ENCODE assay signal across 27 cellular contexts in the genomic region with DNA sequence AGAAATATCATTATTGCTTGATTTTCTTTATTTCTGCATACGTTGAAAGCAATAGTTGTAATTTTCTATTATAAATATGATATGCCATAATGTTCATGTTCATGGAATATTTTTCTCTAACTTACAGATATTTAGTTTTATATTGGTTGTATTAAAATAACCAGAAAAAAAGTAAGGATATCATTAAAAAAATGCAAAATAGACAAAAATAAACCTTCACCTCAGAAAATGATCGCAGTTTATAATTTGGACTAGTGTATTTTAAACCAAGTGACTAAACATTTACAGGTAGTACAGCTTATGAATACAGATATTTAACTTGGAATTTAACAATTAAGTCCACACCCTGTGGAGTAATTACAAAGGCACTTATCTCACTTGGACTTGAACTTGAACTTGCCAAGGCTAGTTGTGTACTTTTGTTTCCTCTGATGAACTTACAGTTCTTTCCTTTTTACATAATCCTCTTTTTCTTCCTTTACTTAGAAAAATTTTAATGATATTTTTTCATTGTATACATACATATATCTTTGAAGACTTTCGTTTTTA.
A peak's percentile ranks its signal among the peaks of the same experiment; 100 is the strongest.
DNase-seq lines count a peak whose midpoint lies in the region; ATAC-seq, FAIRE-seq and TF ChIP-seq lines count a peak whose summit lies in the region.
"Had no signal": no experiment of that assay in that cellular context is flagged by ENCODE, and none has a peak within 500 bp of the region (broad histone marks: within the 10 kb centered on the region; RNA-seq: fewer than 3 reads in every experiment).

No MANE protein-coding gene starts in this region.

- H3K36me3 Mint-ChIP-seq in nephron progenitor cell (ENCODE audit: low read depth), result no peaks in the 10 kb centered on the region
- peaks cover 0 to 4% (median 0%) of the 10 kb centered on the region in 3 donors for H3K36me3 Mint-ChIP-seq in immature natural killer cell
- H3K36me3 Mint-ChIP-seq: CD8-positive, alpha-beta T cell had no signal

- no peak for TF ChIP-seq POLR2A in GM12878 (IDR thresholded peaks at IDR 0.05; ENCODE audit: low read depth, low read length)
- no peak for TF ChIP-seq POLR2A in gastrocnemius medialis (IDR thresholded peaks at IDR 0.05)

- CTCF ChIA-PET in GM12878 (lab: Yijun Ruan, JAX), result interaction anchor here (0.8 to 12.4 kb wide), 51 partner anchors 8 to 340 kb away, joined by 3 to 415 read pairs (median 9); no protein-coding TSS in a partner anchor

- no peak for DNase-seq in GM18507 (ENCODE audit: extremely low spot score, insufficient read length, low read depth)
- no peak for DNase-seq in GM12878 (ENCODE audit: low read depth, low spot score)
- DNase-seq in keratinocyte (ENCODE audit: low read depth, low spot score), result no peak
- no peak for DNase-seq in gastrocnemius medialis
- DNase-seq in nephron progenitor cell, result no peak
- no peak for DNase-seq in aorta
- no peak for DNase-seq in immature natural killer cell
- DNase-seq: Caco-2; CD8-positive, alpha-beta T cell; NCI-H1048; NCI-H187; NCI-H2081 treated with DMSO at 0.1 percent for 48 hours; NCI-H524; NCI-H82; NK-92 treated with Interleukin-12 subunit alpha and Interleukin-12 subunit beta, amount 100 ng/mL, for 24 hours; SHP77; T-helper 1 cell had no signal

- H3K79me2 ChIP-seq in GM12878 (ENCODE audit: control insufficient read depth, insufficient read depth, low read length) (no peaks in the 10 kb centered on the region), keratinocyte (ENCODE audit: control insufficient read depth, insufficient read depth, low read length) (no peaks in the 10 kb centered on the region)

- H3K36me3 ChIP-seq in GM12878 (ENCODE audit: control insufficient read depth in 2 of 2, insufficient read depth in 2 of 2, low read length in 1 of 2), result no peaks in the 10 kb centered on the region
- H3K36me3 ChIP-seq in keratinocyte (ENCODE audit: control insufficient read depth in 2 of 2, extremely low read depth in 1 of 2, insufficient read depth in 2 of 2, low read length in 2 of 2), result no peaks in the 10 kb centered on the region
- no peaks in the 10 kb centered on the region for H3K36me3 ChIP-seq in gastrocnemius medialis
- H3K36me3 ChIP-seq in aorta (ENCODE audit: control insufficient read depth in 1 of 2, insufficient read depth in 2 of 2, low read length in 1 of 2), result no peaks in the 10 kb centered on the region

- no peaks in the 10 kb centered on the region for H3K9me1 ChIP-seq in keratinocyte (ENCODE audit: control insufficient read depth, extremely low read depth, insufficient read depth, low read length)

- H3K4me1 ChIP-seq in GM12878 (ENCODE audit: control insufficient read depth, insufficient read depth, low read length) (no peaks in the 10 kb centered on the region), keratinocyte (ENCODE audit: control insufficient read depth, extremely low read depth, insufficient read depth, low read length) (peaks cover 6% of the 10 kb centered on the region), gastrocnemius medialis (peaks cover 23% of the 10 kb centered on the region in 2 donors), aorta (ENCODE audit: control insufficient read depth in 1 of 2, insufficient read depth in 2 of 2, low read length in 2 of 2) (no peaks in the 10 kb centered on the region)
- H3K4me1 ChIP-seq: Caco-2 had no signal

- TF ChIP-seq CTCF in GM12878 (IDR thresholded peaks at IDR 0.05 in 2 of 3, conservative IDR thresholded peaks at IDR 0.05 in 1 of 3; ENCODE audit: control insufficient read depth in 2 of 3, extremely low read depth in 1 of 3, insufficient read depth in 1 of 3, low read depth in 3 of 3, low read length in 3 of 3) (no peak), keratinocyte (optimal IDR thresholded peaks at IDR 0.05 in 1 of 3, IDR thresholded peaks at IDR 0.05 in 1 of 3, conservative IDR thresholded peaks at IDR 0.05 in 1 of 3; ENCODE audit: extremely low read depth in 1 of 3, insufficient read depth in 2 of 3, low read length in 3 of 3) (no peak), gastrocnemius medialis (IDR thresholded peaks at IDR 0.05 in 4 of 5, conservative IDR thresholded peaks at IDR 0.05 in 1 of 5) (no peak), nephron progenitor cell (IDR thresholded peaks at IDR 0.05) (no peak)

- H2AFZ ChIP-seq in GM12878 (ENCODE audit: control insufficient read depth, low read depth, low read length) (no peak overlapping the region), keratinocyte (ENCODE audit: control insufficient read depth, low read length) (no peak overlapping the region)

- H3K4me3 Mint-ChIP-seq in nephron progenitor cell (no peak overlapping the region), immature natural killer cell (no peak overlapping the region)
- H3K4me3 Mint-ChIP-seq: B cell; CD8-positive, alpha-beta T cell had no signal

- no peak for TF ChIP-seq RAD21 in GM12878 (IDR thresholded peaks at IDR 0.05; ENCODE audit: insufficient read depth, low read depth, low read length)

- FAIRE-seq in A204.1 (lab: Jason Lieb, UNC), result peak; percentile 9
- FAIRE-seq in GM18507 (lab: Jason Lieb, UNC), result peak; percentile 67
- peak; percentile 18 for FAIRE-seq in GM12878 (lab: Jason Lieb, UNC)
- no peak for FAIRE-seq in keratinocyte (lab: Jason Lieb, UNC)
- FAIRE-seq: G401.6, GM12891, HTR-8/SVneo had no signal

- H3K4me3 ChIP-seq in GM12878 (no peak overlapping the region), keratinocyte (ENCODE audit: control insufficient read depth in 2 of 3, extremely low read depth in 1 of 3, insufficient read depth in 2 of 3, low read depth in 1 of 3, low read length in 3 of 3) (no peak overlapping the region), gastrocnemius medialis (no peak overlapping the region), aorta (ENCODE audit: low read length in 2 of 2) (no peak overlapping the region)

- H3K4me1 Mint-ChIP-seq in nephron progenitor cell, result peaks cover 12% of the 10 kb centered on the region
- no peaks in the 10 kb centered on the region for H3K4me1 Mint-ChIP-seq in immature natural killer cell

- H3K27me3 ChIP-seq in GM12878 (replicated peaks in 1 of 2; ENCODE audit: control insufficient read depth in 2 of 2, insufficient read depth in 2 of 2, low read length in 1 of 2) (no peaks in the 10 kb centered on the region), keratinocyte (ENCODE audit: control insufficient read depth, extremely low read depth, insufficient read depth, low read length) (no peaks in the 10 kb centered on the region), gastrocnemius medialis (no peaks in the 10 kb centered on the region), aorta (ENCODE audit: control insufficient read depth in 1 of 2, insufficient read depth in 2 of 2, low read length in 1 of 2) (no peaks in the 10 kb centered on the region)

- H3K27ac Mint-ChIP-seq in nephron progenitor cell (no peak overlapping the region), immature natural killer cell (no peak overlapping the region)
- H3K27ac Mint-ChIP-seq: B cell; CD8-positive, alpha-beta T cell had no signal

- H3K4me2 ChIP-seq in GM12878 (ENCODE audit: control insufficient read depth, insufficient read depth), result no peak overlapping the region
- H3K4me2 ChIP-seq in keratinocyte (ENCODE audit: control insufficient read depth, extremely low read depth, insufficient read depth, low read depth, low read length), result peak overlapping the region; percentile 35
- H3K4me2 ChIP-seq: KMS-11 had no signal

- dilution Hi-C loops in keratinocyte (cut with MboI; ENCODE audit: extremely low pct_ligation_motif_present, low sequenced_read_pairs), result no loop called here

- WGBS in GM12878 (ENCODE audit: insufficient coverage, insufficient replicate concordance, low lambda C conversion rate, missing lambda C conversion rate), result 43% methylated on average over 3 of the region's 3 CpGs
- 77 to 79% methylated on average over 3 of the region's 3 CpGs for WGBS in aorta, 2 donors

- POLR2A ChIA-PET in GM12878 (lab: Charles Lee), result interaction anchor here (1.0 to 1.2 kb wide), 3 partner anchors 9 to 75 kb away, joined by 3 to 4 read pairs (median 4); no protein-coding TSS in a partner anchor

- H3K9me3 ChIP-seq in GM12878 (replicated peaks; ENCODE audit: control insufficient read depth, insufficient read depth, low read length) (no peaks in the 10 kb centered on the region), keratinocyte (ENCODE audit: control insufficient read depth, low read depth, low read length) (no peaks in the 10 kb centered on the region), gastrocnemius medialis (no peaks in the 10 kb centered on the region), aorta (ENCODE audit: control insufficient read depth, low read length) (no peaks in the 10 kb centered on the region)
- H3K9me3 ChIP-seq: Caco-2 had no signal

- SMC1A ChIA-PET in GM12878 (lab: Charles Lee; ENCODE audit: uncharacterized antibody, unreplicated experiment), result interaction anchor here (0.7 to 8.7 kb wide), 60 partner anchors 10 to 338 kb away, joined by 3 to 331 read pairs (median 10); no protein-coding TSS in a partner anchor

- in situ Hi-C loops in GM12878 (cut with MboI), result no loop called here
- in situ Hi-C loops in gastrocnemius medialis (cut with MboI; ENCODE audit: low sequenced_read_pairs in 4 of 4), result no loop called here

- ATAC-seq in GM12878, result no peak
- ATAC-seq in gastrocnemius medialis, result no peak
- ATAC-seq in aorta (ENCODE audit: low FRiP score), result no peak
- ATAC-seq: CD8-positive, alpha-beta T cell; HCT116; Panc1 had no signal

- intact Hi-C loops in GM12878 (cut with micrococcal nuclease; ENCODE audit: unreplicated experiment) (loop anchor here (5.0 kb wide), 1 partner anchor 156 kb away; a partner anchor contains a TSS), gastrocnemius medialis (cut with DNase I; ENCODE audit: low total_unique reads) (no loop called here), aorta (cut with DNase I) (no loop called here)

- no peak for TF ChIP-seq EP300 in GM12878 (IDR thresholded peaks at IDR 0.05; ENCODE audit: borderline replicate concordance in 1 of 2, control insufficient read depth in 1 of 2, low read depth in 2 of 2, low read length in 2 of 2)

- BruUV-seq in GM12878 (replicated peaks; lab: Mats Ljungman, UMichigan), result no TSS peak

- H3K9ac ChIP-seq in GM12878 (ENCODE audit: control insufficient read depth, insufficient read depth, low read length) (no peak overlapping the region), keratinocyte (ENCODE audit: control insufficient read depth, extremely low read depth, insufficient read depth, low read length) (no peak overlapping the region)
- H3K9ac ChIP-seq: KMS-11 had no signal

- H3K9me3 Mint-ChIP-seq in nephron progenitor cell (no peaks in the 10 kb centered on the region), immature natural killer cell (peaks cover 2 to 20% (median 4%) of the 10 kb centered on the region in 6 donors)
- H3K9me3 Mint-ChIP-seq: CD8-positive, alpha-beta T cell had no signal

- no peaks in the 10 kb centered on the region for H3K27me3 Mint-ChIP-seq in nephron progenitor cell (ENCODE audit: low read depth, poor library complexity)
- peaks cover 0 to 2% (median 2%) of the 10 kb centered on the region in 3 donors for H3K27me3 Mint-ChIP-seq in immature natural killer cell (ENCODE audit: low read depth in 3 of 3)
- H3K27me3 Mint-ChIP-seq: B cell had no signal

- H4K20me1 ChIP-seq in GM12878 (ENCODE audit: control insufficient read depth, insufficient read depth) (no peaks in the 10 kb centered on the region), keratinocyte (ENCODE audit: control insufficient read depth, extremely low read depth, insufficient read depth, low read length) (no peaks in the 10 kb centered on the region)

- no peak overlapping the region for H3K27ac ChIP-seq in GM12878 (ENCODE audit: control insufficient read depth, insufficient read depth)
- H3K27ac ChIP-seq in keratinocyte (ENCODE audit: control insufficient read depth, insufficient read depth, low read length), result no peak overlapping the region
- no peak overlapping the region for H3K27ac ChIP-seq in gastrocnemius medialis
- H3K27ac ChIP-seq in aorta (ENCODE audit: low read depth in 1 of 2, low read length in 2 of 2), result no peak overlapping the region
- H3K27ac ChIP-seq: C4-2B, KMS-11, RWPE1 had no signal

- RAD21 ChIA-PET in GM12878 (lab: Charles Lee; ENCODE audit: unreplicated experiment), result interaction anchor here (1.2 to 9.9 kb wide), 39 partner anchors 10 to 330 kb away, joined by 3 to 328 read pairs (median 11); no protein-coding TSS in a partner anchor
